1 cellular context compared by ENCODE assay signal in genomic region chr2:112656679-112657078, GRCh38.
TF ChIP-seq lines count a peak whose summit lies in the region.

No MANE protein-coding gene starts in this region.

TF ChIP-seq in K562, 482 proteins besides CTCF, POLR2A, EP300 and RAD21:
- TF ChIP-seq ZNF274 (IDR thresholded peaks at IDR 0.05; ENCODE audit: borderline replicate concordance, low read depth, low read length) (no peak), POLR2G (IDR thresholded peaks at IDR 0.05; ENCODE audit: low read depth, low read length) (peak; percentile 10; the same call in 1 of the 2 replicates), MTA2 (IDR thresholded peaks at IDR 0.05; ENCODE audit: low read depth) (no peak), SIRT6 (IDR thresholded peaks at IDR 0.05; ENCODE audit: low read depth, low read length) (no peak), POLR2B (IDR thresholded peaks at IDR 0.05; ENCODE audit: low read depth, partially characterized antibody) (peak; percentile 33), POLR2H (tag; IDR thresholded peaks at IDR 0.05; ENCODE audit: low read depth) (0 out of 2 replicates have a peak, but pooled peaks have one; percentile 1), NFRKB (IDR thresholded peaks at IDR 0.05; ENCODE audit: low read depth) (no peak), MAFG (tag; conservative IDR thresholded peaks at IDR 0.05) (no peak), MEIS2 (IDR thresholded peaks at IDR 0.05; ENCODE audit: partially characterized antibody) (peak; percentile 15), ZBTB33 (CRISPR knock-in tag; IDR thresholded peaks at IDR 0.05) (no peak), POLR2AphosphoS5 (IDR thresholded peaks at IDR 0.05; ENCODE audit: control insufficient read depth, insufficient read depth, low read depth, low read length) (peak; percentile 28; the same call in 1 of the 2 replicates), SUPT5H (IDR thresholded peaks at IDR 0.05) (peak; percentile 49; the same call in 1 of the 2 replicates), ADNP (tag; IDR thresholded peaks at IDR 0.05) (no peak)
